In the genomic region with DNA sequence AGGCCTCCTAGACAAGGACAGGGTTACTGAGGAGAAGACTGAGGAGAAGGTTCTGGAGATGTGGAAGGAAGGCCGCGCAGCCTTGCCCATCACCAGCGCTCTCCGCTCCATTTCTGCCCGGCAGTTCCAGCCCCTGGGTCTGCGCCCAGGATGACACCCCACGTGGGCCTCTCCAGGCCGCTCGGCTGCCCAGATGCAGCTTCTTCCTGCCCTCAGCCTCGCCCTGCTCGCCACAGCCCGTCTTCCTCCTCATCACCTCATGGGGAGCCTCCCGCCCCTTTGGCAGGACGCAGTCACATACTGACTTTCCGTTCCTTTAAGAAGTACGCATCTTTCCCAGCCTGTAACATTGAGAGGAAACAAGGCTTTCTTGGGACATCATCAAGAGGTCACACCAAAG, we compare ENCODE assay signal across 38 cellular contexts. TPM values are rescaled to one million over a fixed set of nuclear protein-coding genes. Genes with fewer than 3 reads are reported as not detected.
"Had no signal": no experiment of that assay in that cellular context is flagged by ENCODE, and none has a peak within 500 bp of the region (broad histone marks: within the 10 kb centered on the region; RNA-seq: fewer than 3 reads in every experiment).

No MANE protein-coding gene starts in this region.

- H3K27ac ChIP-seq: ascending aorta, cardiac muscle cell, VCaP had no signal

- H3K27me3 ChIP-seq: ascending aorta, cardiac muscle cell had no signal

- H3K27ac Mint-ChIP-seq: activated B cell treated with CpG ODN at 0.5 μM for 24 hours; activated CD4-positive, alpha-beta memory T cell treated with anti-CD3 and anti-CD28 coated beads, Interleukin-2, amount 10 ng/mL, durations not matched to agents 7 days and 5 days; activated CD4-positive, alpha-beta T cell treated with anti-CD3 and anti-CD28 coated beads, Interleukin-2, amount 10 ng/mL, durations not matched to agents 24 days and 14 days; activated CD8-positive, alpha-beta memory T cell treated with anti-CD3 and anti-CD28 coated beads, Interleukin-2, amount 10 ng/mL, durations not matched to agents 7 days and 5 days; activated CD8-positive, alpha-beta T cell treated with anti-CD3 and anti-CD28 coated beads, Interleukin-2, amount 10 ng/mL, durations not matched to agents 7 days and 5 days; activated naive CD4-positive, alpha-beta T cell treated with anti-CD3 and anti-CD28 coated beads, Interleukin-2, amount 10 ng/mL, durations not matched to agents 7 days and 5 days; activated naive CD4-positive, alpha-beta T cell treated with anti-CD3 and anti-CD28 coated beads, Interleukin-2, amount 50 U/mL, for 24 hours; activated naive CD8-positive, alpha-beta T cell; activated naive CD8-positive, alpha-beta T cell treated with anti-CD3 and anti-CD28 coated beads, Interleukin-2, amount 10 ng/mL, durations not matched to agents 7 days and 5 days; activated naive CD8-positive, alpha-beta T cell treated with anti-CD3 and anti-CD28 coated beads, Interleukin-2, amount 50 U/mL, for 24 hours; activated T-cell treated with anti-CD3 and anti-CD28 coated beads, Interleukin-2, amount 50 U/mL, for 24 hours; activated T-helper 2 cell treated with anti-CD3 and anti-CD28 coated beads, Interferon-gamma antibody, Interleukin-2, Interleukin-4, amounts not matched to agents 10 μg/mL and 5 μg/mL and 100 μg/mL, durations not matched to agents 14 hours and 24 hours and 36 hours; brain; T-helper 1 cell treated with Interleukin-12 subunit alpha and Interleukin-12 subunit beta and Interleukin-4 antibody, amounts not matched to agents 30 μg/mL and 1 μg/mL, for 36 hours; T-helper 2 cell treated with Interferon-gamma antibody and Interleukin-4, amounts not matched to agents 5 μg/mL and 100 μg/mL, for 36 hours had no signal

- H3K4me1 Mint-ChIP-seq: activated CD4-positive, alpha-beta memory T cell treated with anti-CD3 and anti-CD28 coated beads, Interleukin-2, amount 10 ng/mL, durations not matched to agents 7 days and 5 days; activated CD4-positive, alpha-beta T cell treated with anti-CD3 and anti-CD28 coated beads, Interleukin-2, amount 10 ng/mL, durations not matched to agents 24 days and 14 days; central memory CD8-positive, alpha-beta T cell had no signal

- H3K27me3 Mint-ChIP-seq: activated naive CD8-positive, alpha-beta T cell had no signal

- H3K36me3 ChIP-seq: ascending aorta, cardiac muscle cell had no signal

- DNase-seq: activated B cell treated with CpG ODN at 0.5 μM for 24 hours; activated CD4-positive, alpha-beta memory T cell treated with anti-CD3 and anti-CD28 coated beads, Interleukin-2, amount 10 ng/mL, durations not matched to agents 7 days and 5 days; activated CD4-positive, alpha-beta T cell treated with anti-CD3 and anti-CD28 coated beads for 4 hours; activated CD4-positive, alpha-beta T cell treated with anti-CD3 and anti-CD28 coated beads, Interleukin-2, amount 10 ng/mL, durations not matched to agents 24 days and 14 days; activated CD4-positive, alpha-beta T cell treated with anti-CD3 and anti-CD28 coated beads, Interleukin-2, amount 50 U/mL, for 1 hour; activated CD4-positive, alpha-beta T cell treated with anti-CD3 and anti-CD28 coated beads, Interleukin-2, amount 50 U/mL, for 4 hours; activated CD4-positive, CD25-positive, alpha-beta regulatory T cell treated with anti-CD3 and anti-CD28 coated beads, Interleukin-2, amount 50 U/mL, for 72 hours; activated CD8-positive, alpha-beta memory T cell treated with anti-CD3 and anti-CD28 coated beads for 24 hours; activated CD8-positive, alpha-beta memory T cell treated with anti-CD3 and anti-CD28 coated beads, Interleukin-2, amount 10 ng/mL, durations not matched to agents 7 days and 5 days; activated CD8-positive, alpha-beta memory T cell treated with anti-CD3 and anti-CD28 coated beads, Interleukin-2, amount 50 U/mL, for 48 hours; activated CD8-positive, alpha-beta T cell treated with anti-CD3 and anti-CD28 coated beads, Interleukin-2, amount 10 ng/mL, durations not matched to agents 7 days and 5 days; activated effector memory CD4-positive, alpha-beta T cell treated with Interleukin-2 at 50 U/mL for 16 hours; activated gamma-delta T cell; activated naive CD4-positive, alpha-beta T cell treated with anti-CD3 and anti-CD28 coated beads, Interleukin-2, amount 10 ng/mL, durations not matched to agents 7 days and 5 days; activated naive CD4-positive, alpha-beta T cell treated with Interleukin-2 at 50 U/mL for 16 hours; activated naive CD8-positive, alpha-beta T cell treated with anti-CD3 and anti-CD28 coated beads, Interleukin-2, amount 10 ng/mL, durations not matched to agents 7 days and 5 days; activated naive CD8-positive, alpha-beta T cell treated with anti-CD3 and anti-CD28 coated beads, Interleukin-2, amount 50 U/mL, for 24 hours; activated T-cell treated with anti-CD3 and anti-CD28 coated beads, Interleukin-2, amount 50 U/mL, for 24 hours; activated T-cell treated with anti-CD3 and anti-CD28 coated beads, Interleukin-2, amount 50 U/mL, for 48 hours; amygdala; anterior cingulate cortex; caudate nucleus; cerebellar nuclear complex; T-helper 1 cell; T-helper 2 cell; T-helper 9 cell had no signal

- H3K36me3 Mint-ChIP-seq: activated CD8-positive, alpha-beta memory T cell treated with anti-CD3 and anti-CD28 coated beads, Interleukin-2, amount 10 ng/mL, durations not matched to agents 7 days and 5 days; activated naive CD4-positive, alpha-beta T cell treated with anti-CD3 and anti-CD28 coated beads, Interleukin-2, amount 10 ng/mL, durations not matched to agents 7 days and 5 days; activated naive CD4-positive, alpha-beta T cell treated with anti-CD3 and anti-CD28 coated beads, Interleukin-2, amount 50 U/mL, for 24 hours; brain had no signal

- ATAC-seq: activated CD8-positive, alpha-beta memory T cell treated with anti-CD3 and anti-CD28 coated beads, Interleukin-2, amount 10 ng/mL, durations not matched to agents 7 days and 5 days; activated CD8-positive, alpha-beta T cell treated with anti-CD3 and anti-CD28 coated beads, Interleukin-2, amount 10 ng/mL, durations not matched to agents 7 days and 5 days; activated naive CD8-positive, alpha-beta T cell treated with anti-CD3 and anti-CD28 coated beads, Interleukin-2, amount 50 U/mL, for 24 hours had no signal

- H3K4me1 ChIP-seq: ascending aorta had no signal

- FAIRE-seq: bronchial epithelial cell, TTC549 had no signal

- H3K9me3 Mint-ChIP-seq: activated B cell treated with CpG ODN at 0.5 μM for 24 hours; activated CD4-positive, alpha-beta memory T cell treated with anti-CD3 and anti-CD28 coated beads, Interleukin-2, amount 10 ng/mL, durations not matched to agents 7 days and 5 days; activated CD4-positive, alpha-beta T cell treated with anti-CD3 and anti-CD28 coated beads, Interleukin-2, amount 10 ng/mL, durations not matched to agents 24 days and 14 days; activated naive CD4-positive, alpha-beta T cell treated with anti-CD3 and anti-CD28 coated beads, Interleukin-2, amount 10 ng/mL, durations not matched to agents 7 days and 5 days; activated naive CD4-positive, alpha-beta T cell treated with anti-CD3 and anti-CD28 coated beads, Interleukin-2, amount 50 U/mL, for 24 hours; activated naive CD8-positive, alpha-beta T cell treated with anti-CD3 and anti-CD28 coated beads, Interleukin-2, amount 10 ng/mL, durations not matched to agents 7 days and 5 days; activated naive CD8-positive, alpha-beta T cell treated with anti-CD3 and anti-CD28 coated beads, Interleukin-2, amount 50 U/mL, for 24 hours; activated T-cell treated with anti-CD3 and anti-CD28 coated beads, Interleukin-2, amount 50 U/mL, for 24 hours; activated T-helper 2 cell treated with anti-CD3 and anti-CD28 coated beads, Interferon-gamma antibody, Interleukin-2, Interleukin-4, amounts not matched to agents 10 μg/mL and 5 μg/mL and 100 μg/mL, durations not matched to agents 14 hours and 24 hours and 36 hours; central memory CD8-positive, alpha-beta T cell; T-helper 1 cell treated with Interleukin-12 subunit alpha and Interleukin-12 subunit beta and Interleukin-4 antibody, amounts not matched to agents 30 μg/mL and 1 μg/mL, for 36 hours; T-helper 2 cell treated with Interferon-gamma antibody and Interleukin-4, amounts not matched to agents 5 μg/mL and 100 μg/mL, for 36 hours had no signal

- H3K4me3 ChIP-seq: ascending aorta, cardiac muscle cell had no signal

- H3K4me3 Mint-ChIP-seq: activated B cell treated with CpG ODN at 0.5 μM for 24 hours; activated CD4-positive, alpha-beta memory T cell treated with anti-CD3 and anti-CD28 coated beads, Interleukin-2, amount 10 ng/mL, durations not matched to agents 7 days and 5 days; activated CD4-positive, alpha-beta T cell treated with anti-CD3 and anti-CD28 coated beads, Interleukin-2, amount 10 ng/mL, durations not matched to agents 24 days and 14 days; activated CD8-positive, alpha-beta memory T cell treated with anti-CD3 and anti-CD28 coated beads, Interleukin-2, amount 10 ng/mL, durations not matched to agents 7 days and 5 days; activated CD8-positive, alpha-beta T cell treated with anti-CD3 and anti-CD28 coated beads, Interleukin-2, amount 10 ng/mL, durations not matched to agents 7 days and 5 days; activated naive CD4-positive, alpha-beta T cell treated with anti-CD3 and anti-CD28 coated beads, Interleukin-2, amount 10 ng/mL, durations not matched to agents 7 days and 5 days; activated naive CD4-positive, alpha-beta T cell treated with anti-CD3 and anti-CD28 coated beads, Interleukin-2, amount 50 U/mL, for 24 hours; activated naive CD8-positive, alpha-beta T cell; activated naive CD8-positive, alpha-beta T cell treated with anti-CD3 and anti-CD28 coated beads, Interleukin-2, amount 10 ng/mL, durations not matched to agents 7 days and 5 days; activated naive CD8-positive, alpha-beta T cell treated with anti-CD3 and anti-CD28 coated beads, Interleukin-2, amount 50 U/mL, for 24 hours; activated T-cell treated with anti-CD3 and anti-CD28 coated beads, Interleukin-2, amount 50 U/mL, for 24 hours; brain; central memory CD8-positive, alpha-beta T cell; T-helper 1 cell treated with Interleukin-12 subunit alpha and Interleukin-12 subunit beta and Interleukin-4 antibody, amounts not matched to agents 30 μg/mL and 1 μg/mL, for 36 hours; T-helper 2 cell treated with Interferon-gamma antibody and Interleukin-4, amounts not matched to agents 5 μg/mL and 100 μg/mL, for 36 hours had no signal

- H3K9me3 ChIP-seq: ascending aorta had no signal

RNA-seq across cellular contexts. Expression of a gene that starts 37.1 kb away (rescaled TPM):
- total RNA-seq: activated CD4-positive, alpha-beta T cell treated with anti-CD3 and anti-CD28 coated beads, Interleukin-2, amount 10 ng/mL, durations not matched to agents 24 days and 14 days; activated T-helper 2 cell treated with anti-CD3 and anti-CD28 coated beads, Interferon-gamma antibody, Interleukin-2, Interleukin-4, amounts not matched to agents 10 μg/mL and 5 μg/mL and 100 μg/mL, durations not matched to agents 14 hours and 24 hours and 36 hours; bronchial epithelial cell had no signal
